Comparison of ENCODE assay signal across 32 cellular contexts in genomic region chr6:4743026-4743425, GRCh38.
"Had no signal": no experiment of that assay in that cellular context is flagged by ENCODE, and none has a peak within 500 bp of the region (broad histone marks: within the 10 kb centered on the region; RNA-seq: fewer than 3 reads in every experiment).

No MANE protein-coding gene starts in this region.

- H3K4me2 ChIP-seq: hepatocyte had no signal

- H3K27me3 ChIP-seq: gastroesophageal sphincter, hepatocyte, ovary, tibial artery had no signal

- H3K27ac ChIP-seq: gastroesophageal sphincter, hepatocyte, neutrophil, ovary, prostate gland, tibial artery, VCaP had no signal

- H3K27me3 Mint-ChIP-seq: central memory CD8-positive, alpha-beta T cell; dendritic cell treated with granulocyte-macrophage colony-stimulating factor and Interleukin-4, amounts not matched to agents 40 ng/mL and 50 ng/mL, for 4 days; stimulated activated naive CD8-positive, alpha-beta T cell treated with anti-CD3 and anti-CD28 coated beads, Interleukin-15, amount 100 ng/mL, for 72 hours had no signal

- ATAC-seq: activated T-cell treated with anti-CD3 and anti-CD28 coated beads, Interleukin-2, amount 50 U/mL, for 72 hours; gastroesophageal sphincter; left colon; sciatic nerve; stimulated activated effector memory CD8-positive, alpha-beta T cell treated with anti-CD3 and anti-CD28 coated beads, Interleukin-12 subunit alpha, Interleukin-12 subunit beta, amount 100 ng/mL, for 72 hours; stimulated activated naive CD8-positive, alpha-beta T cell treated with anti-CD3 and anti-CD28 coated beads, Interleukin-15, amount 100 ng/mL, for 72 hours had no signal

- H3K36me3 Mint-ChIP-seq: activated naive CD8-positive, alpha-beta T cell; mesothelial cell of epicardium; naive B cell; stimulated activated effector memory CD8-positive, alpha-beta T cell treated with anti-CD3 and anti-CD28 coated beads, Interleukin-12 subunit alpha, Interleukin-12 subunit beta, amount 100 ng/mL, for 72 hours had no signal

- H3K36me3 ChIP-seq: gastroesophageal sphincter, neutrophil, ovary, prostate gland, tibial artery had no signal

- H2AFZ ChIP-seq: hepatocyte had no signal

- H3K4me3 Mint-ChIP-seq: activated naive CD8-positive, alpha-beta T cell; activated T-cell treated with anti-CD3 and anti-CD28 coated beads, Interleukin-2, amount 50 U/mL, for 72 hours; central memory CD8-positive, alpha-beta T cell; dendritic cell treated with granulocyte-macrophage colony-stimulating factor and Interleukin-4, amounts not matched to agents 40 ng/mL and 50 ng/mL, for 4 days; endodermal cell; mesothelial cell of epicardium; naive B cell; nephron progenitor cell; stimulated activated effector memory CD8-positive, alpha-beta T cell treated with anti-CD3 and anti-CD28 coated beads, Interleukin-12 subunit alpha, Interleukin-12 subunit beta, amount 100 ng/mL, for 72 hours; stimulated activated naive CD8-positive, alpha-beta T cell treated with anti-CD3 and anti-CD28 coated beads, Interleukin-15, amount 100 ng/mL, for 72 hours had no signal

- H3K27ac Mint-ChIP-seq: activated naive CD8-positive, alpha-beta T cell; activated T-cell treated with anti-CD3 and anti-CD28 coated beads, Interleukin-2, amount 50 U/mL, for 72 hours; dendritic cell treated with granulocyte-macrophage colony-stimulating factor and Interleukin-4, amounts not matched to agents 40 ng/mL and 50 ng/mL, for 4 days; endodermal cell; mesothelial cell of epicardium; stimulated activated effector memory CD8-positive, alpha-beta T cell treated with anti-CD3 and anti-CD28 coated beads, Interleukin-12 subunit alpha, Interleukin-12 subunit beta, amount 100 ng/mL, for 72 hours had no signal

- H3K4me1 ChIP-seq: gastroesophageal sphincter, prostate gland, tibial artery had no signal

- H3K4me3 ChIP-seq: gastroesophageal sphincter, hepatocyte, ovary, prostate gland, skin epidermis, tibial artery had no signal

- H3K9me3 ChIP-seq: gastroesophageal sphincter, neutrophil, ovary, prostate gland, tibial artery had no signal

- H3K4me1 Mint-ChIP-seq: central memory CD8-positive, alpha-beta T cell; endodermal cell; stimulated activated effector memory CD8-positive, alpha-beta T cell treated with anti-CD3 and anti-CD28 coated beads, Interleukin-12 subunit alpha, Interleukin-12 subunit beta, amount 100 ng/mL, for 72 hours; stimulated activated naive CD8-positive, alpha-beta T cell treated with anti-CD3 and anti-CD28 coated beads, Interleukin-15, amount 100 ng/mL, for 72 hours had no signal

- DNase-seq: activated CD4-positive, alpha-beta T cell treated with anti-CD3 and anti-CD28 coated beads for 4 hours; activated CD4-positive, alpha-beta T cell treated with anti-CD3 and anti-CD28 coated beads, Interleukin-2, amount 50 U/mL, for 4 hours; activated naive CD4-positive, alpha-beta T cell; activated T-cell treated with anti-CD3 and anti-CD28 coated beads for 4 hours; activated T-cell treated with anti-CD3 and anti-CD28 coated beads, Interleukin-2, amount 50 U/mL, for 72 hours; anterior cingulate cortex; endodermal cell; kidney; left colon; mammary epithelial cell; naive B cell; nephron progenitor cell; ovary; retina; stimulated activated CD4-positive, alpha-beta T cell treated with anti-CD3 and anti-CD28 coated beads, Interleukin-12 subunit alpha, Interleukin-12 subunit beta, amount 100 ng/mL, for 4 hours; stimulated activated CD4-positive, alpha-beta T cell treated with anti-CD3 and anti-CD28 coated beads, Interleukin-4, amount 100 ng/mL, for 1 hour; stimulated activated naive CD8-positive, alpha-beta T cell treated with anti-CD3 and anti-CD28 coated beads, Interleukin-15, amount 100 ng/mL, for 72 hours; substantia nigra; T-helper 2 cell; tibial artery had no signal

- H3K9me3 Mint-ChIP-seq: activated T-cell treated with anti-CD3 and anti-CD28 coated beads, Interleukin-2, amount 50 U/mL, for 72 hours; central memory CD8-positive, alpha-beta T cell; dendritic cell treated with granulocyte-macrophage colony-stimulating factor and Interleukin-4, amounts not matched to agents 40 ng/mL and 50 ng/mL, for 4 days; endodermal cell; mesothelial cell of epicardium; nephron progenitor cell; stimulated activated effector memory CD8-positive, alpha-beta T cell treated with anti-CD3 and anti-CD28 coated beads, Interleukin-12 subunit alpha, Interleukin-12 subunit beta, amount 100 ng/mL, for 72 hours; stimulated activated naive CD8-positive, alpha-beta T cell treated with anti-CD3 and anti-CD28 coated beads, Interleukin-15, amount 100 ng/mL, for 72 hours had no signal

- H3K79me2 ChIP-seq: hepatocyte had no signal
